Comparison of ENCODE assay signal across 13 cellular contexts in the genomic region with DNA sequence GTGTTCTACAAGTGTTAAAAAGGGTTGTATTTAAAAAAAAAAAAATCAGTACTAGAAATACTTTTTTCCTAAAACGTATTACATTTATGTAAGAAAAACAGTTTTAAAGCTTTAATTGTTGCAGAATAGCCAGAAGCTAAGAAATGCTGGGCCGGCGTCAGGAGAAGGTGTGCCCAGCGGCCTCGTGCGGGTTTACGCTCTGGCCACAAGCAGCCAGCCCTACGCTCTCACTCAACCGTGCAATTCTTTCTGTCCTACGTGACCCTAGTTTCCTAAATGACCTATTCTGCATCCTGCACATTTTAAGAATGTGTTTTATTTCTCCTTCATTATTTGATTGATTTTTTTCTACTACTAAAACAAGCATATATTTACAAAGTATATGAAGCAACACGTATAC.
DNase-seq lines count a peak whose midpoint lies in the region; ATAC-seq and TF ChIP-seq lines count a peak whose summit lies in the region.
"Had no signal": no experiment of that assay in that cellular context is flagged by ENCODE, and none has a peak within 500 bp of the region (broad histone marks: within the 10 kb centered on the region; RNA-seq: fewer than 3 reads in every experiment).

No MANE protein-coding gene starts in this region.

- H3K9me3 ChIP-seq in endodermal cell (ENCODE audit: control insufficient read depth, low read length) (no peaks in the 10 kb centered on the region), neuronal stem cell (replicated peaks in 1 of 2; ENCODE audit: control insufficient read depth in 2 of 2, insufficient read depth in 1 of 2, low read depth in 1 of 2, low read length in 2 of 2) (no peaks in the 10 kb centered on the region)

- H3K4me1 ChIP-seq in endodermal cell (ENCODE audit: control insufficient read depth, insufficient read depth, low read length) (no peaks in the 10 kb centered on the region), neuronal stem cell (ENCODE audit: control insufficient read depth in 2 of 2, insufficient read depth in 1 of 2, low read depth in 1 of 2, low read length in 2 of 2) (peaks cover 0 to 2% of the 10 kb centered on the region in 2 donors)

- peak overlapping the region; percentile 35 for H3K4me3 Mint-ChIP-seq in activated T-cell treated with anti-CD3 and anti-CD28 coated beads, Interleukin-2, amount 50 U/mL, for 4 hours
- no peak overlapping the region for H3K4me3 Mint-ChIP-seq in endodermal cell
- no peak overlapping the region for H3K4me3 Mint-ChIP-seq in stimulated activated naive B cell treated with anti-CD40 and anti-IgM and Interleukin-4, amounts not matched to agents 10 μg/mL and 1 μg/mL and 100 μg/mL, for 72 hours
- H3K4me3 Mint-ChIP-seq: WTC11 had no signal

- H3K36me3 ChIP-seq in endodermal cell (ENCODE audit: control insufficient read depth, insufficient read depth, low read length) (no peaks in the 10 kb centered on the region), neuronal stem cell (replicated peaks in 1 of 2; ENCODE audit: control insufficient read depth in 2 of 2, insufficient read depth in 2 of 2, low read length in 2 of 2) (no peaks in the 10 kb centered on the region)

- CTCF ChIA-PET in RWPE1 (lab: Yijun Ruan, JAX), result no interaction called here

- H3K4ac ChIP-seq in neuronal stem cell (ENCODE audit: low read length), result no peak overlapping the region

- no peaks in the 10 kb centered on the region for H3K9me3 Mint-ChIP-seq in activated T-cell treated with anti-CD3 and anti-CD28 coated beads, Interleukin-2, amount 50 U/mL, for 4 hours
- H3K9me3 Mint-ChIP-seq in endodermal cell, result no peaks in the 10 kb centered on the region
- H3K9me3 Mint-ChIP-seq in stimulated activated naive B cell treated with anti-CD40 and anti-IgM and Interleukin-4, amounts not matched to agents 10 μg/mL and 1 μg/mL and 100 μg/mL, for 72 hours, result peaks cover 1 to 3% of the 10 kb centered on the region in 2 donors
- H3K9me3 Mint-ChIP-seq: WTC11 had no signal

- H3K18ac ChIP-seq in neuronal stem cell (ENCODE audit: low read length), result no peak overlapping the region

- DNase-seq in activated T-cell treated with anti-CD3 and anti-CD28 coated beads, Interleukin-2, amount 50 U/mL, for 4 hours, result no peak
- DNase-seq in activated T-cell treated with anti-CD3 and anti-CD28 coated beads, Interleukin-2, amount 50 U/mL, for 1 hour, result no peak
- DNase-seq in RWPE1 (ENCODE audit: low spot score), result no peak
- DNase-seq in endodermal cell, result peak; percentile 30
- DNase-seq in stimulated activated naive B cell treated with anti-CD40 and anti-IgM and Interleukin-4, amounts not matched to agents 10 μg/mL and 1 μg/mL and 100 μg/mL, for 72 hours, result no peak
- DNase-seq in AG08396 (ENCODE audit: low spot score), result no peak
- DNase-seq in NCI-H187 treated with DMSO at 0.1 percent for 48 hours (lab: John Stamatoyannopoulos, UW), result no peak
- DNase-seq in neuronal stem cell (ENCODE audit: low spot score), result no peak
- DNase-seq: activated gamma-delta T cell treated with Interleukin-2 at 50 U/mL for 16 hours; DMS53; NK-92 treated with Interleukin-12 subunit alpha and Interleukin-12 subunit beta, amount 100 ng/mL, for 24 hours had no signal

- no peak overlapping the region for H2BK15ac ChIP-seq in neuronal stem cell (ENCODE audit: low read length)

- no peak overlapping the region for H4K8ac ChIP-seq in neuronal stem cell (ENCODE audit: low read depth, low read length)

- peaks cover 91% of the 10 kb centered on the region for H3K4me1 Mint-ChIP-seq in activated T-cell treated with anti-CD3 and anti-CD28 coated beads, Interleukin-2, amount 50 U/mL, for 4 hours (ENCODE audit: low read depth)
- H3K4me1 Mint-ChIP-seq in endodermal cell, result no peaks in the 10 kb centered on the region
- peaks cover 65 to 81% of the 10 kb centered on the region in 2 donors for H3K4me1 Mint-ChIP-seq in stimulated activated naive B cell treated with anti-CD40 and anti-IgM and Interleukin-4, amounts not matched to agents 10 μg/mL and 1 μg/mL and 100 μg/mL, for 72 hours

- no peak overlapping the region for H3K27ac Mint-ChIP-seq in endodermal cell
- H3K27ac Mint-ChIP-seq in stimulated activated naive B cell treated with anti-CD40 and anti-IgM and Interleukin-4, amounts not matched to agents 10 μg/mL and 1 μg/mL and 100 μg/mL, for 72 hours, result peak overlapping the region; percentile 82

- no peaks in the 10 kb centered on the region for H3K27me3 Mint-ChIP-seq in activated T-cell treated with anti-CD3 and anti-CD28 coated beads, Interleukin-2, amount 50 U/mL, for 4 hours (ENCODE audit: low read depth)
- H3K27me3 Mint-ChIP-seq in endodermal cell (ENCODE audit: insufficient read depth), result no peaks in the 10 kb centered on the region
- H3K27me3 Mint-ChIP-seq in stimulated activated naive B cell treated with anti-CD40 and anti-IgM and Interleukin-4, amounts not matched to agents 10 μg/mL and 1 μg/mL and 100 μg/mL, for 72 hours, result no peaks in the 10 kb centered on the region

- no peak overlapping the region for H3K9ac ChIP-seq in endodermal cell (ENCODE audit: extremely low read depth, low read length, poor library complexity, severe bottlenecking)
- H3K9ac ChIP-seq in neuronal stem cell (ENCODE audit: low read depth, low read length, poor library complexity), result no peak overlapping the region
- H3K9ac ChIP-seq: parathyroid adenoma had no signal

- peaks cover 36% of the 10 kb centered on the region for H3K36me3 Mint-ChIP-seq in activated T-cell treated with anti-CD3 and anti-CD28 coated beads, Interleukin-2, amount 50 U/mL, for 4 hours (ENCODE audit: insufficient read depth)
- H3K36me3 Mint-ChIP-seq in endodermal cell (ENCODE audit: low read depth), result no peaks in the 10 kb centered on the region
- peaks cover 29 to 31% of the 10 kb centered on the region in 2 donors for H3K36me3 Mint-ChIP-seq in stimulated activated naive B cell treated with anti-CD40 and anti-IgM and Interleukin-4, amounts not matched to agents 10 μg/mL and 1 μg/mL and 100 μg/mL, for 72 hours
- H3K36me3 Mint-ChIP-seq: WTC11 had no signal

- H3K4me3 ChIP-seq in endodermal cell (ENCODE audit: low read length) (no peak overlapping the region), neuronal stem cell (ENCODE audit: low read length in 2 of 2) (no peak overlapping the region)

- H3K27ac ChIP-seq in RWPE1 (peak overlapping the region; percentile 90), endodermal cell (ENCODE audit: low read depth, low read length) (no peak overlapping the region), neuronal stem cell (replicated peaks; ENCODE audit: low read length) (no peak overlapping the region)
- H3K27ac ChIP-seq: parathyroid adenoma had no signal

- TF ChIP-seq CTCF in RWPE1 (conservative IDR thresholded peaks at IDR 0.05; ENCODE audit: low read depth), result no peak
- TF ChIP-seq CTCF in endodermal cell (conservative IDR thresholded peaks at IDR 0.05), result no peak

- no peak overlapping the region for H2AK5ac ChIP-seq in neuronal stem cell (ENCODE audit: low read depth, low read length)

- no peak overlapping the region for H3K4me2 ChIP-seq in neuronal stem cell (ENCODE audit: insufficient read depth, low read length, poor library complexity, severe bottlenecking)

- H2BK5ac ChIP-seq in neuronal stem cell (ENCODE audit: low read length), result no peak overlapping the region

- POLR2A ChIA-PET in RWPE1 (lab: Yijun Ruan, JAX; ENCODE audit: low non-redundant PET), result no interaction called here

- H3K27me3 ChIP-seq in endodermal cell (ENCODE audit: control insufficient read depth, insufficient read depth, low read length, poor library complexity, severe bottlenecking) (no peaks in the 10 kb centered on the region), neuronal stem cell (ENCODE audit: control insufficient read depth in 3 of 3, insufficient read depth in 3 of 3, low read depth in 1 of 3, low read length in 3 of 3) (no peaks in the 10 kb centered on the region)

- H3K14ac ChIP-seq in neuronal stem cell (ENCODE audit: low read length), result no peak overlapping the region

- no peak overlapping the region for H2BK120ac ChIP-seq in neuronal stem cell (ENCODE audit: low read depth, low read length)

- 86 to 92% methylated on average over 8 to 11 of the region's 11 CpGs for WGBS in endodermal cell (ENCODE audit: insufficient coverage in 1 of 2, insufficient read length in 1 of 2), 2 experiments
- WGBS in neuronal stem cell (ENCODE audit: extremely low coverage in 2 of 2, insufficient read length in 2 of 2, insufficient replicate concordance in 1 of 2), 2 donors, result no CpG with 5 or more reads among the region's 11 CpGs

- H3K23ac ChIP-seq in neuronal stem cell (ENCODE audit: low read depth, low read length, poor library complexity), result no peak overlapping the region

- no peak overlapping the region for H4K91ac ChIP-seq in neuronal stem cell (ENCODE audit: low read depth, low read length, poor library complexity)

- H2BK12ac ChIP-seq in neuronal stem cell (ENCODE audit: low read length), result no peak overlapping the region

- ATAC-seq in activated T-cell treated with anti-CD3 and anti-CD28 coated beads, Interleukin-2, amount 50 U/mL, for 4 hours, result no peak
- ATAC-seq in stimulated activated naive B cell treated with anti-CD40 and anti-IgM and Interleukin-4, amounts not matched to agents 10 μg/mL and 1 μg/mL and 100 μg/mL, for 72 hours (replicated peaks), result no peak

- no peak overlapping the region for H2AFZ ChIP-seq in neuronal stem cell (ENCODE audit: low read length)
- H2AFZ ChIP-seq: parathyroid adenoma had no signal

- peaks cover 2% of the 10 kb centered on the region for H3K79me1 ChIP-seq in neuronal stem cell (ENCODE audit: low read depth, low read length)
